Comparison of ENCODE assay signal across 17 cellular contexts in genomic region chr3:168273917-168274316, GRCh38.
DNase-seq lines count a peak whose midpoint lies in the region; ATAC-seq and TF ChIP-seq lines count a peak whose summit lies in the region.
"Had no signal": no experiment of that assay in that cellular context is flagged by ENCODE, and none has a peak within 500 bp of the region (broad histone marks: within the 10 kb centered on the region; RNA-seq: fewer than 3 reads in every experiment).

No MANE protein-coding gene starts in this region.

- no peak overlapping the region for H3K27ac ChIP-seq in hepatocyte
- H3K27ac ChIP-seq: dorsolateral prefrontal cortex, PC-9, thoracic aorta had no signal

- H4K20me1 ChIP-seq in hepatocyte (ENCODE audit: insufficient read depth, poor library complexity, severe bottlenecking), result no peaks in the 10 kb centered on the region

- no peaks in the 10 kb centered on the region for H3K79me2 ChIP-seq in hepatocyte

- H3K9me2 ChIP-seq in hepatocyte (replicated peaks; ENCODE audit: insufficient read depth), result no peaks in the 10 kb centered on the region

- DNase-seq in hypothalamus (lab: John Stamatoyannopoulos, UW) (no peak), hepatocyte (ENCODE audit: low spot score) (no peak), hippocampal formation (lab: John Stamatoyannopoulos, UW) (no peak), NCI-H524 (lab: John Stamatoyannopoulos, UW) (no peak)
- DNase-seq: activated naive CD8-positive, alpha-beta T cell treated with anti-CD3 and anti-CD28 coated beads, Interleukin-2, amount 10 ng/mL, durations not matched to agents 7 days and 5 days; dorsolateral prefrontal cortex; foreskin fibroblast; H9; islet precursor cell; KBM-7; PC-9; right cardiac atrium had no signal

- no peaks in the 10 kb centered on the region for H3K4me1 ChIP-seq in hepatocyte (ENCODE audit: insufficient read depth)

- no peaks in the 10 kb centered on the region for H3K36me3 ChIP-seq in hepatocyte (replicated peaks; ENCODE audit: insufficient read depth, low read depth)
- H3K36me3 ChIP-seq: thoracic aorta had no signal

- no peak overlapping the region for H3K4me3 ChIP-seq in hepatocyte
- H3K4me3 ChIP-seq: dorsolateral prefrontal cortex, PC-9, thoracic aorta had no signal

- WGBS in hepatocyte (ENCODE audit: low lambda C conversion rate, missing lambda C conversion rate), result 90% methylated on average over 2 of the region's 2 CpGs

- H3K9me3 ChIP-seq in hepatocyte (ENCODE audit: low read depth), result no peaks in the 10 kb centered on the region
- H3K9me3 ChIP-seq: thoracic aorta had no signal

- ATAC-seq in GM18498 (IDR thresholded peaks at IDR 0.05; ENCODE audit: unreplicated experiment) (peak; percentile 84), GM19452 (IDR thresholded peaks at IDR 0.05; ENCODE audit: unreplicated experiment) (peak; percentile 94), HG02840 (IDR thresholded peaks at IDR 0.05; ENCODE audit: low FRiP score, unreplicated experiment) (peak; percentile 64), HG03460 (IDR thresholded peaks at IDR 0.05; ENCODE audit: unreplicated experiment) (peak; percentile 66)
- ATAC-seq: right cardiac atrium had no signal

- no peak overlapping the region for H2AFZ ChIP-seq in hepatocyte
- H2AFZ ChIP-seq: PC-9 had no signal

- TF ChIP-seq CTCF in hepatocyte (IDR thresholded peaks at IDR 0.05; ENCODE audit: poor library complexity), result no peak

- H3K4me2 ChIP-seq in hepatocyte, result no peak overlapping the region
- H3K4me2 ChIP-seq: PC-9 had no signal

- H3K27me3 ChIP-seq in hepatocyte, result no peaks in the 10 kb centered on the region
